ENCODE assay signal across 25 cellular contexts in the genomic region with DNA sequence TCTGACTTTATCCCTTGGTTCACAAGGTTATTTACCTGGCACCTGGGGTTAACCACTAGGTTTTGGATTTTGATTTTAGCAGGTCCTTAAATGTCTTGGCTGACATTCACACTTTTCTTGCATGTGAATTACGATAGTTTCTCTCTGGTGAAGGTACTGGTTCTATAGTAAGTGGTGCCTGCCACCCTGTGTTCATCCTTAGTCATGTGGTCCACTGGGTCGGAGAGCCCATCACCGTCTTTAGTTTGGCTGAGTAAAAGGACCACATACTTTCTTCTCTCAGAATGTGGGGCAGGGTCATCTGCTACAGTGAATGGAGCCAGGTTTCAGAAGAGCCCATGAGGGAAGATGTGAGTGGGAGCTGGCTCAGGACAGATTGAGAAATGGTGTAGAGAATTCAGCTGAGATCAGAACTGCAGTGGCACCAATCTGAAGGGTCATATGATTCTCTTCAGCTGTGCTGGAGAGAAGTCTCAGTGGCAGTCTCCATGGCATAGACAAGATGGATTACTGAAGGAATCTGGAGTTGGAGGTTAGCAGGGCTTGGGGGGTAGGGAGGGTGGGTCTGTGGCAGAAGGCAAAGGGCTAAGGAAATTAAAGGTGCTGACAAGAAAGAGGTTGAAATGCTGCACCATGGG.
"Had no signal": no experiment of that assay in that cellular context is flagged by ENCODE, and none has a peak within 500 bp of the region (broad histone marks: within the 10 kb centered on the region; RNA-seq: fewer than 3 reads in every experiment).

No MANE protein-coding gene starts in this region.

- H3K27ac ChIP-seq: coronary artery, neutrophil, prostate gland, skin epidermis, spleen, thoracic aorta, tibial nerve, upper lobe of left lung had no signal

- ATAC-seq: mucosa of descending colon; natural killer cell treated with Interleukin-12 subunit alpha and Interleukin-12 subunit beta and Interleukin-15 and Interleukin-18, amount 100 ng/mL, for 72 hours; stimulated activated naive B cell treated with anti-CD40 and anti-IgM and Interleukin-4, amounts not matched to agents 10 μg/mL and 1 μg/mL and 100 μg/mL, for 72 hours had no signal

- H3K27ac Mint-ChIP-seq: mesothelial cell of epicardium; naive B cell; natural killer cell treated with Interleukin-12 subunit alpha and Interleukin-12 subunit beta and Interleukin-15 and Interleukin-18, amount 100 ng/mL, for 72 hours; stimulated activated naive B cell treated with anti-CD40 and anti-IgM and Interleukin-4, amounts not matched to agents 10 μg/mL and 1 μg/mL and 100 μg/mL, for 72 hours; stimulated activated naive CD8-positive, alpha-beta T cell treated with anti-CD3 and anti-CD28 coated beads, Interleukin-15, Interleukin-2, amounts not matched to agents 100 ng/mL and 50 ng/mL, for 24 hours had no signal

- H3K4me3 ChIP-seq: coronary artery, mucosa of descending colon, prostate gland, skin epidermis, spleen, thoracic aorta, tibial nerve, upper lobe of left lung had no signal

- H3K27me3 Mint-ChIP-seq: naive B cell; stimulated activated naive B cell treated with anti-CD40 and anti-IgM and Interleukin-4, amounts not matched to agents 10 μg/mL and 1 μg/mL and 100 μg/mL, for 72 hours; stimulated activated naive CD8-positive, alpha-beta T cell treated with anti-CD3 and anti-CD28 coated beads, Interleukin-15, Interleukin-2, amounts not matched to agents 100 ng/mL and 50 ng/mL, for 24 hours had no signal

- H3K36me3 ChIP-seq: neutrophil, prostate gland, spleen, thoracic aorta, tibial nerve, upper lobe of left lung had no signal

- H3K9me3 Mint-ChIP-seq: mesothelial cell of epicardium; neural crest cell; stimulated activated naive CD8-positive, alpha-beta T cell treated with anti-CD3 and anti-CD28 coated beads, Interleukin-15, Interleukin-2, amounts not matched to agents 100 ng/mL and 50 ng/mL, for 24 hours had no signal

- H3K4me3 Mint-ChIP-seq: mesothelial cell of epicardium; naive B cell; natural killer cell treated with Interleukin-12 subunit alpha and Interleukin-12 subunit beta and Interleukin-15 and Interleukin-18, amount 100 ng/mL, for 72 hours; neural crest cell; stimulated activated naive B cell treated with anti-CD40 and anti-IgM and Interleukin-4, amounts not matched to agents 10 μg/mL and 1 μg/mL and 100 μg/mL, for 72 hours; stimulated activated naive CD8-positive, alpha-beta T cell treated with anti-CD3 and anti-CD28 coated beads, Interleukin-15, Interleukin-2, amounts not matched to agents 100 ng/mL and 50 ng/mL, for 24 hours had no signal

- H3K4me1 Mint-ChIP-seq: naive B cell; stimulated activated naive B cell treated with anti-CD40 and anti-IgM and Interleukin-4, amounts not matched to agents 10 μg/mL and 1 μg/mL and 100 μg/mL, for 72 hours had no signal

- H3K9me3 ChIP-seq: mucosa of descending colon, neutrophil, prostate gland, spleen, thoracic aorta, tibial nerve, upper lobe of left lung had no signal

- DNase-seq: dermis blood vessel endothelial cell; effector memory CD4-positive, alpha-beta T cell; hypothalamus; mesenchymal stem cell; mucosa of descending colon; naive B cell; right cardiac atrium; spleen; stimulated activated CD4-positive, alpha-beta T cell treated with anti-CD3 and anti-CD28 coated beads, Interleukin-4, amount 100 ng/mL, for 4 hours; stimulated activated naive B cell treated with anti-CD40 and anti-IgM and Interleukin-4, amounts not matched to agents 10 μg/mL and 1 μg/mL and 100 μg/mL, for 72 hours; upper lobe of left lung had no signal

- H3K36me3 Mint-ChIP-seq: mesothelial cell of epicardium; naive B cell; natural killer cell treated with Interleukin-12 subunit alpha and Interleukin-12 subunit beta and Interleukin-15 and Interleukin-18, amount 100 ng/mL, for 72 hours; stimulated activated naive B cell treated with anti-CD40 and anti-IgM and Interleukin-4, amounts not matched to agents 10 μg/mL and 1 μg/mL and 100 μg/mL, for 72 hours had no signal

- H3K27me3 ChIP-seq: neutrophil, tibial nerve, upper lobe of left lung had no signal

- H3K4me1 ChIP-seq: prostate gland, spleen, upper lobe of left lung had no signal

- FAIRE-seq: endometrium, frontal cortex, keratinocyte, urothelium cell line had no signal
